Comparison of ENCODE assay signal across 11 cellular contexts in the genomic region with DNA sequence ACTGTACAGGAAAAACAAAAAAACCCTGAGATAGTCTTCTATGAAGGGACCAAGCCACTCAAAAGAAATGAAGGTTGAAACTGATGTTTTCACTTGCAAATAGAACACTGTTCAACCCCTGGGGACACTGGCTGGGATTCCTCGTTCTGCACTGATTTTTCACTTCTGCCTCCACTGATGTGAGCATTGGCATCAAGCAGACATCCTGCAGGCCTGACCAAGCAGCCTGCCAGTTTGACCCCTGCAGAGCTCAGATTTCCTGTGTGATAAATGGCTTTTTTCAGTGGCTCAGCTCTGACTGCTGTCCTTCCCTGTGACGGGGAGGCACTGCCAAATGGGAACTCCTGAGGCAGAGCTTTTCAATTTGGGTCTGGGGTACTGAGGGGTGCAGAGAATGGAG. TPM values are rescaled to one million over a fixed set of nuclear protein-coding genes. Genes with fewer than 3 reads are reported as not detected.
DNase-seq lines count a peak whose midpoint lies in the region; ATAC-seq and TF ChIP-seq lines count a peak whose summit lies in the region.
"Had no signal": no experiment of that assay in that cellular context is flagged by ENCODE, and none has a peak within 500 bp of the region (broad histone marks: within the 10 kb centered on the region; RNA-seq: fewer than 3 reads in every experiment).

No MANE protein-coding gene starts in this region.

- no peak for DNase-seq in activated CD4-positive, alpha-beta T cell treated with anti-CD3 and anti-CD28 coated beads, Interleukin-2, amount 10 ng/mL, durations not matched to agents 24 days and 14 days
- no peak for DNase-seq in activated CD4-positive, alpha-beta T cell treated with anti-CD3 and anti-CD28 coated beads for 1 hour
- DNase-seq in T-helper 17 cell (no peak), retina (peak; percentile 40), vagina (ENCODE audit: extremely low spot score in 2 of 2) (no peak), ovary (no peak)
- DNase-seq: amniotic stem cell had no signal

- H3K27ac ChIP-seq in vagina (no peak overlapping the region), ovary (no peak overlapping the region)
- H3K27ac ChIP-seq: A549, suprapubic skin had no signal

- no peaks in the 10 kb centered on the region for H3K4me1 ChIP-seq in vagina
- no peaks in the 10 kb centered on the region for H3K4me1 ChIP-seq in ovary (ENCODE audit: insufficient read depth)
- H3K4me1 ChIP-seq: A549, suprapubic skin had no signal

- TF ChIP-seq POLR2A in vagina (IDR thresholded peaks at IDR 0.05) (no peak), ovary (IDR thresholded peaks at IDR 0.05) (no peak)

- no peaks in the 10 kb centered on the region for H3K27me3 ChIP-seq in vagina
- H3K27me3 ChIP-seq in ovary = no peaks in the 10 kb centered on the region

- H3K4me3 Mint-ChIP-seq in activated CD4-positive, alpha-beta T cell treated with anti-CD3 and anti-CD28 coated beads, Interleukin-2, amount 10 ng/mL, durations not matched to agents 24 days and 14 days = no peak overlapping the region
- no peak overlapping the region for H3K4me3 Mint-ChIP-seq in T-helper 17 cell

- H3K36me3 Mint-ChIP-seq in activated CD4-positive, alpha-beta T cell treated with anti-CD3 and anti-CD28 coated beads, Interleukin-2, amount 10 ng/mL, durations not matched to agents 24 days and 14 days (ENCODE audit: low read depth) = peaks cover 80% of the 10 kb centered on the region
- H3K36me3 Mint-ChIP-seq in T-helper 17 cell (ENCODE audit: low read depth) = peaks cover 6% of the 10 kb centered on the region

- intact Hi-C loops in activated CD4-positive, alpha-beta T cell treated with anti-CD3 and anti-CD28 coated beads, Interleukin-2, amount 10 ng/mL, durations not matched to agents 24 days and 14 days (cut with micrococcal nuclease) = no loop called here
- intact Hi-C loops in vagina (cut with DNase I) = no loop called here
- intact Hi-C loops in ovary (cut with DNase I) = no loop called here

- peak; percentile 71 for ATAC-seq in HG02798 (IDR thresholded peaks at IDR 0.05; ENCODE audit: poor library complexity, unreplicated experiment)
- no peak for ATAC-seq in T-helper 17 cell
- no peak for ATAC-seq in GM19351 (IDR thresholded peaks at IDR 0.05; ENCODE audit: unreplicated experiment)
- ATAC-seq: A549 had no signal

- no peak for TF ChIP-seq CTCF in vagina (IDR thresholded peaks at IDR 0.05)
- no peak for TF ChIP-seq CTCF in ovary (IDR thresholded peaks at IDR 0.05)

- no peaks in the 10 kb centered on the region for H3K9me3 ChIP-seq in T-helper 17 cell (ENCODE audit: control insufficient read depth, low read length, poor library complexity, severe bottlenecking)
- H3K9me3 ChIP-seq in vagina = no peaks in the 10 kb centered on the region
- no peaks in the 10 kb centered on the region for H3K9me3 ChIP-seq in ovary
- H3K9me3 ChIP-seq: A549, suprapubic skin had no signal

- H3K27ac Mint-ChIP-seq in activated CD4-positive, alpha-beta T cell treated with anti-CD3 and anti-CD28 coated beads, Interleukin-2, amount 10 ng/mL, durations not matched to agents 24 days and 14 days = peak overlapping the region; percentile 5
- peak overlapping the region; percentile 47 for H3K27ac Mint-ChIP-seq in T-helper 17 cell

- H3K27me3 Mint-ChIP-seq in activated CD4-positive, alpha-beta T cell treated with anti-CD3 and anti-CD28 coated beads, Interleukin-2, amount 10 ng/mL, durations not matched to agents 24 days and 14 days = no peaks in the 10 kb centered on the region
- H3K27me3 Mint-ChIP-seq in T-helper 17 cell = no peaks in the 10 kb centered on the region

- no peak for TF ChIP-seq EP300 in ovary (IDR thresholded peaks at IDR 0.05)

- H3K4me3 ChIP-seq in vagina = no peak overlapping the region
- no peak overlapping the region for H3K4me3 ChIP-seq in ovary
- H3K4me3 ChIP-seq: A549, suprapubic skin had no signal

- 41 to 56% (median 53%) methylated on average over 2 of the region's 2 CpGs for WGBS in ovary, 3 donors

- H3K36me3 ChIP-seq in vagina = no peaks in the 10 kb centered on the region
- H3K36me3 ChIP-seq in ovary = no peaks in the 10 kb centered on the region
- H3K36me3 ChIP-seq: suprapubic skin had no signal

- no peaks in the 10 kb centered on the region for H3K9me3 Mint-ChIP-seq in activated CD4-positive, alpha-beta T cell treated with anti-CD3 and anti-CD28 coated beads, Interleukin-2, amount 10 ng/mL, durations not matched to agents 24 days and 14 days

- peaks cover 37% of the 10 kb centered on the region for H3K4me1 Mint-ChIP-seq in activated CD4-positive, alpha-beta T cell treated with anti-CD3 and anti-CD28 coated beads, Interleukin-2, amount 10 ng/mL, durations not matched to agents 24 days and 14 days
- H3K4me1 Mint-ChIP-seq in T-helper 17 cell = peaks cover 11% of the 10 kb centered on the region

RNA-seq across cellular contexts. Expression of gene RASGRP1, which starts 50.0 kb away (rescaled TPM):
- total RNA-seq in activated CD4-positive, alpha-beta T cell treated with anti-CD3 and anti-CD28 coated beads, Interleukin-2, amount 10 ng/mL, durations not matched to agents 24 days and 14 days = 94.4 and 94.7 TPM in 2 replicates
- total RNA-seq in T-helper 17 cell (100 to 1,000 TPM; 121 to 138 TPM), vagina (8.8 TPM), ovary (10 to 100 TPM in 1 of 7 donors, 1 to 10 TPM in 3, under 1 TPM in 3; 0.28 to 15.5 (median 1.0) TPM)
- 1 to 10 TPM in 1 of 2 donors, under 1 TPM in 1; 0.13 to 1.1 TPM for polyA plus RNA-seq in ovary
